8 cellular contexts compared by ENCODE assay signal in the genomic region with DNA sequence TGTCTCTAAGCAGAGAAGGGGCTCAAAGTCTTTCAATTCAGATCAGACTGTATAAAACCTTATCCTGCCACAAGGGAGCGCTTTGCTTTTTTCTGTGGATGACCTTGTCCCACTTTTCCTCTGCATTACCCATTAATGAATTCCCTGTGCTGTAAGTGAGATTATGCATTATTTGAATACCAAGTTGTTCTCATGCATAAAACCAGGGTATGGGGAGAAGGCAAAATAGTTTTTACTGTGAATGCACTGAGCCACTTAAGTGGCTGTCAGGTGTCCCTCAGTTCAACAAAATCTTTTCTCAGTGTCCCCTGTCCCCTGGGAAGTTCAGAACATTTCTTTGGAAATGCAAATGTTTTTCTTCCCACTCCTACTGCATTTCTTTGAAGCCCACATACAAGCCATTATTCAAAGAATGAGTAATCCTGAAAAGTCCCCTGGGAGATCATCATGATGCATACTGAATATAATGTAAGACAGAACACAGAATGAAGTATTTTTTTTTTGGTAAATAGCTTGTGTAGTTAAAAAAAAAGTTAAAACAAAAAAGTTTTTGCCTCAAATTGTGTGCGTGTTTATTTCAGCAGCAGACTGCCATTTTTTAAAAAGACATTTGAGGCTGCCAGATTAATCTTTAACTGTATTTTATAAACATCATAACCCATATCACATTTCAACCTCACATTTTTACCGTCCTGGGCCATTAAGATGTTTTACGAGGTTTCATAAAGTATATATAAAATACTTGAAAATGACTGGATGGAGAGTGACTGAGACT.
DNase-seq lines count a peak whose midpoint lies in the region; ATAC-seq, FAIRE-seq and TF ChIP-seq lines count a peak whose summit lies in the region.

No MANE protein-coding gene starts in this region.

- peak; percentile 66 for ATAC-seq in GM18511 (IDR thresholded peaks at IDR 0.05; ENCODE audit: unreplicated experiment)
- ATAC-seq in GM18909 (IDR thresholded peaks at IDR 0.05; ENCODE audit: poor library complexity, unreplicated experiment): no peak

- no peaks in the 10 kb centered on the region for H3K9me3 ChIP-seq in neuron (ENCODE audit: low read length)
- H3K9me3 ChIP-seq in ascending aorta: no peaks in the 10 kb centered on the region

- no peaks in the 10 kb centered on the region for H3K27me3 ChIP-seq in neuron (ENCODE audit: insufficient read depth, low read length)
- no peaks in the 10 kb centered on the region for H3K27me3 ChIP-seq in ascending aorta

- FAIRE-seq in colon (lab: Jason Lieb, UNC): peak; percentile 62

- H3K36me3 ChIP-seq in neuron (ENCODE audit: insufficient read depth, low read length) (no peaks in the 10 kb centered on the region), ascending aorta (no peaks in the 10 kb centered on the region)

- H3K27ac ChIP-seq in ascending aorta: no peak overlapping the region

- TF ChIP-seq CTCF in LNCAP (IDR thresholded peaks at IDR 0.05) (peak; percentile 19; the same call in 1 of the 2 replicates), ascending aorta (IDR thresholded peaks at IDR 0.05) (no peak)

- no peak overlapping the region for H3K4me3 ChIP-seq in neuron (ENCODE audit: low read length)
- H3K4me3 ChIP-seq in ascending aorta: no peak overlapping the region

- H3K4me1 ChIP-seq in neuron (ENCODE audit: insufficient read depth, low read length) (peaks cover 31% of the 10 kb centered on the region), ascending aorta (no peaks in the 10 kb centered on the region)

- peak overlapping the region; percentile 12 for H2AFZ ChIP-seq in neuron (ENCODE audit: low read depth, low read length)

- DNase-seq in ascending aorta (ENCODE audit: low spot score in 2 of 2) (no peak), mesenteric fat pad (ENCODE audit: low spot score) (no peak)
- no peak for DNase-seq in stimulated activated CD4-positive, alpha-beta T cell treated with anti-CD3 and anti-CD28 coated beads, Interleukin-2, amount 100 ng/mL, for 48 hours

- intact Hi-C loops in ascending aorta (cut with DNase I): no loop called here
